In the genomic region with DNA sequence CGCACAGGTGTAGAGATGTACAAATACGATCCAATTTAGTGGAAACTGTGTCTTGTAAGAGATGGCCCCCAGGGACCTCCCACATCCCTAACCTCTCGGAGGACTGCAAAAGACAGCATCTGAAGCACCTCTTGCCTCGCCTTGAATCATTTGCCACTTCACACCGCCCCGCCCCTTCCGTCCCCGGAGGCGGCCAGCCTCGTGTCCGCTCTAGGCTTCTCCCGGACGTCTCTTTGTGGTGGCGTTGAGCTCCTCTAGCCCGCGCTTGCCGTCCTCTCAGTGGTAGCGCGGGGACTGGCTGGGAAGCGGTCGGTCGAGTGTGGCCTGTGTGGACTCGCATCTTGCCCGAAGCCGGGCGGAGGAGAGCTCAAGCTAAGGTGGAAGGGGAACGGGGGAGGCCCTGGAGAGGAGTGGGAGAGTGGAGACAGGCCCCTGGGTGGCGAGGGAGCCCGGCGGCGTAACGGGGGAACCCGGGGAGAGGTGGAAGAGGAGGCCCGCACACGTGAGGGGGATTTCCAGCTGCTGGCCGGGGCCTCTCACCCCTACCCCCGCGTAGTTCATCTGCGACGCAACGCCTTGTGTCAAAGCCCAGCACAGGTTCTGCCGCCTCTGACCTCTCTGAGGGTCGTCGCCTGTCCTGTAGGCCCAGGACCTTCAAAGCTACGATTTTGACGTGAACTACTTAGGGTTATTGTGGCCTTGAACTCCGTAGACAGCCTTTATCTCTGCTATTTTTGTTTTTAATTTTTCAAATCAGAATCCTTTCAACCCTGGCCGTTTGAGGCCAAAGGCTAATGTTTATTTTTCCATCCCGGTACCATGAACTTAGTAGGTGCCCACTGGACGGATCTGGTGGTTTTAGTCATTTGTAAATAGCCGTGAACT, we compare ENCODE assay signal across 8 cellular contexts. TPM values are rescaled to one million over a fixed set of nuclear protein-coding genes. Genes with fewer than 3 reads are reported as not detected.
DNase-seq lines count a peak whose midpoint lies in the region; ATAC-seq and TF ChIP-seq lines count a peak whose summit lies in the region.

ARL14EP (plus strand) TSS at position 279 of the 885 bp plus-strand sequence. CDS start 7,845 bp downstream, outside the sequence.

- H3K9me3 ChIP-seq in DND-41 (ENCODE audit: insufficient read depth, low read length, severe bottlenecking) (no peaks in the 10 kb centered on the region), GM23248 (ENCODE audit: low read depth) (no peaks in the 10 kb centered on the region)
- no peaks in the 10 kb centered on the region for H3K9me3 ChIP-seq in naive thymus-derived CD4-positive, alpha-beta T cell (ENCODE audit: control insufficient read depth in 2 of 3, low read length in 3 of 3)

- intact Hi-C loops in naive thymus-derived CD4-positive, alpha-beta T cell (cut with micrococcal nuclease), result loop anchor here (1.0 to 5.0 kb wide), 8 partner anchors 14 to 1768 kb away; partner anchors contain the start of genes DCDC1 (in 2 of the 2), DNAJC24 (in 2 of the 2), ELP4 (in 2 of the 2) and IMMP1L (in 2 of the 2)

- CTCF ChIA-PET in naive thymus-derived CD4-positive, alpha-beta T cell (lab: Charles Lee), result no interaction called here

- no peaks in the 10 kb centered on the region for H3K9me3 Mint-ChIP-seq in naive thymus-derived CD4-positive, alpha-beta T cell
- no peaks in the 10 kb centered on the region for H3K9me3 Mint-ChIP-seq in stimulated activated naive B cell treated with anti-CD40 and anti-IgM and Interleukin-4, amounts not matched to agents 10 μg/mL and 1 μg/mL and 100 μg/mL, for 72 hours

- H3K27me3 Mint-ChIP-seq in naive thymus-derived CD4-positive, alpha-beta T cell, result peaks cover 0 to 19% (median 14%) of the 10 kb centered on the region in 5 donors
- H3K27me3 Mint-ChIP-seq in stimulated activated naive B cell treated with anti-CD40 and anti-IgM and Interleukin-4, amounts not matched to agents 10 μg/mL and 1 μg/mL and 100 μg/mL, for 72 hours, result peaks cover 14 to 20% of the 10 kb centered on the region in 2 donors

- in situ Hi-C loops in GM23248 (cut with MboI), result loop anchor here (25.0 kb wide), 1 partner anchor 886 kb away; no protein-coding TSS in a partner anchor

- H3K4me2 ChIP-seq in DND-41 (ENCODE audit: insufficient read depth, low read length), result peak within 1 kb of the TSS; percentile 68
- H3K4me2 ChIP-seq in GM23248 (ENCODE audit: unreplicated experiment), result peak within 1 kb of the TSS; percentile 98

- peak within 1 kb of the TSS; percentile 97 to 100 (median 98) for H3K27ac Mint-ChIP-seq in naive thymus-derived CD4-positive, alpha-beta T cell
- H3K27ac Mint-ChIP-seq in stimulated activated naive B cell treated with anti-CD40 and anti-IgM and Interleukin-4, amounts not matched to agents 10 μg/mL and 1 μg/mL and 100 μg/mL, for 72 hours, result peak within 1 kb of the TSS; percentile 99

- 1% methylated on average over 40 to 51 of the region's 51 CpGs for WGBS in GM23248 (ENCODE audit: low coverage in 1 of 2, low lambda C conversion rate in 2 of 2, missing lambda C conversion rate in 2 of 2), 2 experiments

- H3K27me3 ChIP-seq in DND-41 (ENCODE audit: insufficient read depth, low read length, poor library complexity) (peaks cover 3% of the 10 kb centered on the region), GM23248 (replicated peaks; ENCODE audit: insufficient read depth) (no peaks in the 10 kb centered on the region)
- no peaks in the 10 kb centered on the region for H3K27me3 ChIP-seq in naive thymus-derived CD4-positive, alpha-beta T cell (ENCODE audit: control insufficient read depth in 2 of 2, insufficient read depth in 2 of 2, low read length in 2 of 2)

- TF ChIP-seq CTCF in DND-41 (IDR thresholded peaks at IDR 0.05; ENCODE audit: borderline replicate concordance, extremely low read depth, low read length, poor library complexity, severe bottlenecking), result no peak

- peak within 1 kb of the TSS; percentile 83 for H3K27ac ChIP-seq in DND-41 (ENCODE audit: low read length)
- peak within 1 kb of the TSS; percentile 71 for H3K27ac ChIP-seq in GM23248
- H3K27ac ChIP-seq in naive thymus-derived CD4-positive, alpha-beta T cell (ENCODE audit: low read depth, low read length), result peak within 1 kb of the TSS; percentile 90

- peaks cover 51% of the 10 kb centered on the region for H3K79me2 ChIP-seq in DND-41 (ENCODE audit: insufficient read depth, low read length)
- H3K79me2 ChIP-seq in GM23248 (ENCODE audit: insufficient read depth), result peaks cover 51% of the 10 kb centered on the region

- peak; percentile 90 for DNase-seq in DND-41
- DNase-seq in GM23248, result peak; percentile 97
- peak; percentile 95 to 96 for DNase-seq in Kasumi-1 (lab: John Stamatoyannopoulos, UW)
- DNase-seq in RPMI8226, result peak; percentile 93
- DNase-seq in activated T-helper 1 cell treated with anti-CD3 and anti-CD28 coated beads, Interleukin-2, amount 50 U/mL, for 16 hours (ENCODE audit: low read depth in 1 of 2, low spot score in 1 of 2), result peak; percentile 78 to 80
- DNase-seq in fibroblast of gingiva (ENCODE audit: low read depth), result peak; percentile 97
- peak; percentile 72 to 88 (median 81) for DNase-seq in naive thymus-derived CD4-positive, alpha-beta T cell
- DNase-seq in stimulated activated naive B cell treated with anti-CD40 and anti-IgM and Interleukin-4, amounts not matched to agents 10 μg/mL and 1 μg/mL and 100 μg/mL, for 72 hours, result peak; percentile 89

- ATAC-seq in DND-41 (ENCODE audit: insufficient read depth, low read depth), result peak; percentile 96
- peak; percentile 94 for ATAC-seq in naive thymus-derived CD4-positive, alpha-beta T cell
- peak; percentile 99 for ATAC-seq in stimulated activated naive B cell treated with anti-CD40 and anti-IgM and Interleukin-4, amounts not matched to agents 10 μg/mL and 1 μg/mL and 100 μg/mL, for 72 hours (replicated peaks)

- H3K9ac ChIP-seq in DND-41 (ENCODE audit: low read depth, low read length) (peak within 1 kb of the TSS; percentile 80), GM23248 (peak within 1 kb of the TSS; percentile 93)

- peaks cover 13% of the 10 kb centered on the region; the same call in 1 of the 2 replicates for H3F3A ChIP-seq in GM23248 (ENCODE audit: insufficient read depth)

- peak within 1 kb of the TSS; percentile 91 for H2AFZ ChIP-seq in DND-41 (ENCODE audit: low read depth, low read length)
- peak within 1 kb of the TSS; percentile 98 for H2AFZ ChIP-seq in GM23248

- H3K4me3 Mint-ChIP-seq in naive thymus-derived CD4-positive, alpha-beta T cell, result peak within 1 kb of the TSS; percentile 92 to 100 (median 99)
- H3K4me3 Mint-ChIP-seq in stimulated activated naive B cell treated with anti-CD40 and anti-IgM and Interleukin-4, amounts not matched to agents 10 μg/mL and 1 μg/mL and 100 μg/mL, for 72 hours, result peak within 1 kb of the TSS; percentile 97 to 99

- H3K4me1 Mint-ChIP-seq in naive thymus-derived CD4-positive, alpha-beta T cell, result peaks cover 32 to 59% (median 55%) of the 10 kb centered on the region in 7 donors
- H3K4me1 Mint-ChIP-seq in stimulated activated naive B cell treated with anti-CD40 and anti-IgM and Interleukin-4, amounts not matched to agents 10 μg/mL and 1 μg/mL and 100 μg/mL, for 72 hours, result peaks cover 14 to 30% of the 10 kb centered on the region in 2 donors

- POLR2A ChIA-PET in naive thymus-derived CD4-positive, alpha-beta T cell (lab: Charles Lee), result interaction anchor here (0.7 to 2.0 kb wide), 7 partner anchors 12 to 29 kb away, joined by 3 to 9 read pairs (median 3); no protein-coding TSS in a partner anchor

- H4K20me1 ChIP-seq in DND-41 (ENCODE audit: insufficient read depth, low read length), result peaks cover 10% of the 10 kb centered on the region; the same call in 1 of the 2 replicates
- H4K20me1 ChIP-seq in GM23248 (ENCODE audit: insufficient read depth), result no peaks in the 10 kb centered on the region

- no peaks in the 10 kb centered on the region for H3K9me2 ChIP-seq in GM23248 (ENCODE audit: insufficient read depth)

- H3K4me3 ChIP-seq in DND-41 (ENCODE audit: low read depth in 1 of 2, low read length in 2 of 2), result peak within 1 kb of the TSS; percentile 82 to 91
- peak within 1 kb of the TSS; percentile 99 for H3K4me3 ChIP-seq in GM23248
- H3K4me3 ChIP-seq in naive thymus-derived CD4-positive, alpha-beta T cell (ENCODE audit: low read length), result peak within 1 kb of the TSS; percentile 77

- peaks cover 40% of the 10 kb centered on the region for H3K4me1 ChIP-seq in DND-41 (ENCODE audit: insufficient read depth, low read length)
- H3K4me1 ChIP-seq in GM23248 (ENCODE audit: insufficient read depth), result peaks cover 33% of the 10 kb centered on the region
- peaks cover 28 to 32% of the 10 kb centered on the region in 2 donors for H3K4me1 ChIP-seq in naive thymus-derived CD4-positive, alpha-beta T cell (ENCODE audit: control insufficient read depth in 2 of 2, insufficient read depth in 2 of 2, low read length in 2 of 2)

- peaks cover 0 to 24% (median 3%) of the 10 kb centered on the region in 5 donors for H3K36me3 Mint-ChIP-seq in naive thymus-derived CD4-positive, alpha-beta T cell
- peaks cover 3 to 9% of the 10 kb centered on the region in 2 donors for H3K36me3 Mint-ChIP-seq in stimulated activated naive B cell treated with anti-CD40 and anti-IgM and Interleukin-4, amounts not matched to agents 10 μg/mL and 1 μg/mL and 100 μg/mL, for 72 hours

- H3K36me3 ChIP-seq in DND-41 (ENCODE audit: insufficient read depth, low read length) (peaks cover 6% of the 10 kb centered on the region), GM23248 (ENCODE audit: low read depth) (no peaks in the 10 kb centered on the region)
- no peaks in the 10 kb centered on the region for H3K36me3 ChIP-seq in naive thymus-derived CD4-positive, alpha-beta T cell (ENCODE audit: control insufficient read depth in 2 of 3, insufficient read depth in 3 of 3, low read length in 3 of 3)

RNA-seq across cellular contexts. Expression of gene ARL14EP, which starts in this region (rescaled TPM):
- total RNA-seq in GM23248 (2014; rRNA removed; shearing (Covaris generic)), result 24.3 and 30.2 TPM in 2 replicates
- 33.9 and 34.4 TPM in 2 replicates for polyA plus RNA-seq in GM23248 (2016; fragmentation: Nextera tagmentation; extraction: Ambion mirVana)
- 10 to 100 TPM; 20.8 to 45.8 (median 43.5) TPM for total RNA-seq in naive thymus-derived CD4-positive, alpha-beta T cell
- 10 to 100 TPM; 52.9 to 70.9 TPM for polyA plus RNA-seq in naive thymus-derived CD4-positive, alpha-beta T cell

Comparison
In these comparisons a context has a peak if more than half of its experiments do, and no peak if none do; other contexts are left out.
1. Peak in every context shown above with its lines: DNase-seq, ATAC-seq, H3K4me3 ChIP-seq and H3K27ac ChIP-seq.